ENCODE assay signal across 25 cellular contexts in the genomic region with DNA sequence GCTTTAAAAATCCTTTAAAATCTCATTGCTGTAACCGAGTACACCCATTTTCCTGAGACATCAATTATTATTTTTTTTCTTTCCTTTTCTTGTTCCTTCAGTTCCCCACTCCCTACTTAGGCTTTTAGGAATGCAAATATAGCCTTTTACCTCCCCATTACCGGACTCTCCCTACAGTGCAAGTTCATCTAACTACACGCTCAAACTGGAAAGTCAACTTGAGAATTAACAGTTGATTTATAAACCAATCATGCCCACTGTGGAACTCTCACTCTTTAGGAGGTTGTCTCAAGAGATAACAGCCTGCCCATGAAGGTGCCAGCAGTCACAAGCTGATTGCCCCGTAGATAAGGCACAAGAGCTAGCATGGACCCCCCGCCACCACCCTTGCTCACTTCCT. TPM values are rescaled to one million over a fixed set of nuclear protein-coding genes. Genes with fewer than 3 reads are reported as not detected.
"Had no signal": no experiment of that assay in that cellular context is flagged by ENCODE, and none has a peak within 500 bp of the region (broad histone marks: within the 10 kb centered on the region; RNA-seq: fewer than 3 reads in every experiment).

No MANE protein-coding gene starts in this region.

- DNase-seq: activated CD4-positive, alpha-beta T cell treated with anti-CD3 and anti-CD28 coated beads, Interleukin-2, amount 50 U/mL, for 1 hour; activated CD4-positive, CD25-positive, alpha-beta regulatory T cell; activated CD8-positive, alpha-beta memory T cell treated with anti-CD3 and anti-CD28 coated beads, Interleukin-2, amount 50 U/mL, for 4 hours; activated CD8-positive, alpha-beta T cell treated with anti-CD3 and anti-CD28 coated beads for 36 hours; activated gamma-delta T cell treated with Interleukin-2 at 50 U/mL for 16 hours; activated naive CD4-positive, alpha-beta T cell treated with anti-CD3 and anti-CD28 coated beads, Interleukin-2, amount 10 ng/mL, durations not matched to agents 7 days and 5 days; activated naive CD8-positive, alpha-beta T cell treated with anti-CD3 and anti-CD28 coated beads, Interleukin-2, amount 10 ng/mL, durations not matched to agents 7 days and 5 days; activated T-cell treated with anti-CD3 and anti-CD28 coated beads, Interleukin-2, amount 50 U/mL, for 72 hours; adrenal gland; anterior cingulate cortex; caudate nucleus; Karpas-422; NCI-H146; NCI-H187 treated with DMSO at 0.1 percent for 48 hours; NCI-H2081 treated with DMSO at 0.1 percent for 48 hours; NCI-H446; NCI-H524; Peyer's patch; SHP77 treated with DMSO at 0.1 percent for 48 hours; T-helper 17 cell; T1000 had no signal

- H3K4me3 Mint-ChIP-seq: activated CD8-positive, alpha-beta T cell treated with anti-CD3 and anti-CD28 coated beads for 36 hours; activated naive CD4-positive, alpha-beta T cell treated with anti-CD3 and anti-CD28 coated beads, Interleukin-2, amount 10 ng/mL, durations not matched to agents 7 days and 5 days; activated naive CD8-positive, alpha-beta T cell treated with anti-CD3 and anti-CD28 coated beads, Interleukin-2, amount 10 ng/mL, durations not matched to agents 7 days and 5 days; activated T-cell treated with anti-CD3 and anti-CD28 coated beads, Interleukin-2, amount 50 U/mL, for 72 hours; T-helper 17 cell had no signal

- H3K36me3 Mint-ChIP-seq: activated naive CD4-positive, alpha-beta T cell treated with anti-CD3 and anti-CD28 coated beads, Interleukin-2, amount 10 ng/mL, durations not matched to agents 7 days and 5 days; activated naive CD8-positive, alpha-beta T cell treated with anti-CD3 and anti-CD28 coated beads, Interleukin-2, amount 10 ng/mL, durations not matched to agents 7 days and 5 days had no signal

- H3K27ac ChIP-seq: adrenal gland, breast epithelium, Peyer's patch had no signal

- H3K36me3 ChIP-seq: adrenal gland, breast epithelium, Peyer's patch had no signal

- H3K4me1 ChIP-seq: adrenal gland, breast epithelium, Peyer's patch had no signal

- H3K27ac Mint-ChIP-seq: activated CD8-positive, alpha-beta T cell treated with anti-CD3 and anti-CD28 coated beads for 36 hours; activated naive CD4-positive, alpha-beta T cell treated with anti-CD3 and anti-CD28 coated beads, Interleukin-2, amount 10 ng/mL, durations not matched to agents 7 days and 5 days; activated naive CD8-positive, alpha-beta T cell treated with anti-CD3 and anti-CD28 coated beads, Interleukin-2, amount 10 ng/mL, durations not matched to agents 7 days and 5 days; activated T-cell treated with anti-CD3 and anti-CD28 coated beads, Interleukin-2, amount 50 U/mL, for 72 hours; activated T-helper 2 cell treated with anti-CD3 and anti-CD28 coated beads, Interferon-gamma antibody, Interleukin-2, Interleukin-4, amounts not matched to agents 10 μg/mL and 5 μg/mL and 100 μg/mL, durations not matched to agents 14 hours and 24 hours and 36 hours; T-helper 17 cell had no signal

- H3K4me3 ChIP-seq: adrenal gland, breast epithelium, Peyer's patch had no signal

- H3K9me3 ChIP-seq: adrenal gland, breast epithelium, Peyer's patch had no signal

- H3K9me3 Mint-ChIP-seq: activated naive CD4-positive, alpha-beta T cell treated with anti-CD3 and anti-CD28 coated beads, Interleukin-2, amount 10 ng/mL, durations not matched to agents 7 days and 5 days; activated T-cell treated with anti-CD3 and anti-CD28 coated beads, Interleukin-2, amount 50 U/mL, for 72 hours; activated T-helper 2 cell treated with anti-CD3 and anti-CD28 coated beads, Interferon-gamma antibody, Interleukin-2, Interleukin-4, amounts not matched to agents 10 μg/mL and 5 μg/mL and 100 μg/mL, durations not matched to agents 14 hours and 24 hours and 36 hours had no signal

- H3K4me1 Mint-ChIP-seq: activated naive CD4-positive, alpha-beta T cell treated with anti-CD3 and anti-CD28 coated beads, Interleukin-2, amount 10 ng/mL, durations not matched to agents 7 days and 5 days; activated naive CD8-positive, alpha-beta T cell treated with anti-CD3 and anti-CD28 coated beads, Interleukin-2, amount 10 ng/mL, durations not matched to agents 7 days and 5 days; T-helper 17 cell had no signal

- H3K27me3 ChIP-seq: adrenal gland, breast epithelium, Peyer's patch had no signal

- ATAC-seq: activated CD8-positive, alpha-beta T cell treated with anti-CD3 and anti-CD28 coated beads for 36 hours; activated T-cell treated with anti-CD3 and anti-CD28 coated beads, Interleukin-2, amount 50 U/mL, for 72 hours; T-helper 17 cell had no signal

RNA-seq across cellular contexts. Expression of gene UBD, which starts 35.1 kb away (rescaled TPM):
- total RNA-seq: activated naive CD8-positive, alpha-beta T cell treated with anti-CD3 and anti-CD28 coated beads, Interleukin-2, amount 10 ng/mL, durations not matched to agents 7 days and 5 days; cerebellum; SK-MEL-5; T-helper 17 cell had no signal

RNA-seq across cellular contexts. Expression of gene MAS1L, which starts 36.7 kb away (rescaled TPM):
- total RNA-seq: activated CD8-positive, alpha-beta T cell treated with anti-CD3 and anti-CD28 coated beads for 36 hours; activated naive CD8-positive, alpha-beta T cell treated with anti-CD3 and anti-CD28 coated beads, Interleukin-2, amount 10 ng/mL, durations not matched to agents 7 days and 5 days; activated T-cell treated with anti-CD3 and anti-CD28 coated beads, Interleukin-2, amount 50 U/mL, for 72 hours; activated T-helper 2 cell treated with anti-CD3 and anti-CD28 coated beads, Interferon-gamma antibody, Interleukin-2, Interleukin-4, amounts not matched to agents 10 μg/mL and 5 μg/mL and 100 μg/mL, durations not matched to agents 14 hours and 24 hours and 36 hours; adrenal gland; cerebellum; SK-MEL-5; T-helper 17 cell had no signal
- polyA plus RNA-seq: adrenal gland had no signal
